20 cellular contexts compared by ENCODE assay signal in genomic region chr6:147689398-147689797, GRCh38.
DNase-seq lines count a peak whose midpoint lies in the region; ATAC-seq, FAIRE-seq and TF ChIP-seq lines count a peak whose summit lies in the region.
"Had no signal": no experiment of that assay in that cellular context is flagged by ENCODE, and none has a peak within 500 bp of the region (broad histone marks: within the 10 kb centered on the region; RNA-seq: fewer than 3 reads in every experiment).

No MANE protein-coding gene starts in this region.

- H3K4me3 ChIP-seq in endothelial cell of umbilical vein (replicated peaks in 1 of 3; ENCODE audit: insufficient read depth in 1 of 3, low read depth in 1 of 3, low read length in 3 of 3): no peak overlapping the region
- H3K4me3 ChIP-seq: SJSA1 had no signal

- no peak overlapping the region for H2AFZ ChIP-seq in endothelial cell of umbilical vein (ENCODE audit: low read depth, low read length)

- no peak overlapping the region for H3K9ac ChIP-seq in endothelial cell of umbilical vein (replicated peaks; ENCODE audit: extremely low read depth, insufficient read depth, low read length)

- TF ChIP-seq CTCF in endothelial cell of umbilical vein (IDR thresholded peaks at IDR 0.05; ENCODE audit: extremely low read depth in 1 of 2, insufficient read depth in 1 of 2, low read depth in 1 of 2, low read length in 2 of 2): no peak

- no peaks in the 10 kb centered on the region for H3K79me2 ChIP-seq in endothelial cell of umbilical vein (ENCODE audit: control insufficient read depth, insufficient read depth, low read length)

- no peaks in the 10 kb centered on the region for H3K9me1 ChIP-seq in endothelial cell of umbilical vein (replicated peaks; ENCODE audit: control insufficient read depth, extremely low read depth, insufficient read depth, low read length)

- H3K9me3 ChIP-seq in endothelial cell of umbilical vein (replicated peaks; ENCODE audit: control insufficient read depth, insufficient read depth, low read length): no peaks in the 10 kb centered on the region
- H3K9me3 ChIP-seq: SJSA1 had no signal

- DNase-seq in ELR (ENCODE audit: low read depth) (peak; percentile 79), NCI-H226 (peak; percentile 16), endothelial cell of umbilical vein (ENCODE audit: low read depth, low spot score) (peak; percentile 31), iris pigment epithelial cell (ENCODE audit: low read depth) (peak; percentile 20), epidermal melanocyte (ENCODE audit: insufficient read length, low spot score) (no peak), DMS53 (lab: John Stamatoyannopoulos, UW) (no peak), RCC 7860 (ENCODE audit: low spot score) (no peak)
- DNase-seq: CD4-positive, CD25-positive, alpha-beta regulatory T cell; DMS79; KG1; NCI-H1092; NCI-H1436 treated with DMSO at 0.1 percent for 48 hours; NCI-H2029; NCI-H2227 treated with DMSO at 0.1 percent for 48 hours; NCI-H510A treated with DMSO at 0.1 percent for 48 hours; NCI-H748 treated with DMSO at 0.1 percent for 48 hours had no signal

- CTCF ChIA-PET in endothelial cell of umbilical vein (lab: Charles Lee): interaction anchor here (2.2 kb wide), 1 partner anchor 9 kb away, joined by 6 read pairs; no protein-coding TSS in a partner anchor

- no peak for TF ChIP-seq POLR2A in endothelial cell of umbilical vein (IDR thresholded peaks at IDR 0.05; ENCODE audit: low read depth, low read length)

- peak overlapping the region; percentile 42 for H3K4me2 ChIP-seq in endothelial cell of umbilical vein (ENCODE audit: insufficient read depth, low read length)

- POLR2A ChIA-PET in endothelial cell of umbilical vein (lab: Charles Lee): no interaction called here

- intact Hi-C loops in endothelial cell of umbilical vein (cut with micrococcal nuclease): no loop called here

- BruUV-seq in endothelial cell of umbilical vein (replicated peaks; lab: Mats Ljungman, UMichigan): no TSS peak

- no peaks in the 10 kb centered on the region for H3K36me3 ChIP-seq in endothelial cell of umbilical vein (ENCODE audit: control insufficient read depth in 2 of 2, extremely low read depth in 1 of 2, insufficient read depth in 2 of 2, low read length in 2 of 2)
- H3K36me3 ChIP-seq: SJSA1 had no signal

- no peak overlapping the region for H3K27ac ChIP-seq in endothelial cell of umbilical vein (ENCODE audit: insufficient read depth, low read depth, low read length)
- H3K27ac ChIP-seq: SJSA1 had no signal

- FAIRE-seq in endothelial cell of umbilical vein (lab: Jason Lieb, UNC) (peak; percentile 31), RCC 7860 (lab: Jason Lieb, UNC) (no peak)
- FAIRE-seq: GM12892 had no signal

- no peaks in the 10 kb centered on the region for H3K27me3 ChIP-seq in endothelial cell of umbilical vein (ENCODE audit: control insufficient read depth in 2 of 2, insufficient read depth in 2 of 2, low read length in 2 of 2)
- H3K27me3 ChIP-seq: SJSA1 had no signal

- peaks cover 8% of the 10 kb centered on the region for H3K4me1 ChIP-seq in endothelial cell of umbilical vein (ENCODE audit: control insufficient read depth, extremely low read depth, insufficient read depth, low read length)
- H3K4me1 ChIP-seq: SJSA1 had no signal

- dilution Hi-C loops in endothelial cell of umbilical vein (cut with MboI; ENCODE audit: extremely low pct_ligation_motif_present, low sequenced_read_pairs): no loop called here

- no peaks in the 10 kb centered on the region for H4K20me1 ChIP-seq in endothelial cell of umbilical vein (replicated peaks; ENCODE audit: control insufficient read depth, extremely low read depth, insufficient read depth, low read length)

- no peak for ATAC-seq in GM19452 (IDR thresholded peaks at IDR 0.05; ENCODE audit: unreplicated experiment)
- ATAC-seq: Panc1 had no signal

TF ChIP-seq in endothelial cell of umbilical vein, 7 proteins besides CTCF, POLR2A, EP300 and RAD21:
- TF ChIP-seq MYC (IDR thresholded peaks at IDR 0.05; ENCODE audit: low read depth, low read length) (no peak), POLR2AphosphoS5 (IDR thresholded peaks at IDR 0.05; ENCODE audit: insufficient read depth, low read depth, low read length) (no peak), EZH2 (IDR thresholded peaks at IDR 0.05; ENCODE audit: borderline replicate concordance, low read depth, low read length, severe bottlenecking) (no peak), FOS (IDR thresholded peaks at IDR 0.05; ENCODE audit: borderline replicate concordance, insufficient read depth, low read length) (peak; percentile 62)
- TF ChIP-seq, protein P1, sequence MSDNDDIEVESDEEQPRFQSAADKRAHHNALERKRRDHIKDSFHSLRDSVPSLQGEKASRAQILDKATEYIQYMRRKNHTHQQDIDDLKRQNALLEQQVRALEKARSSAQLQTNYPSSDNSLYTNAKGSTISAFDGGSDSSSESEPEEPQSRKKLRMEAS (IDR thresholded peaks at IDR 0.05; ENCODE audit: insufficient read depth, insufficient read length): no peak

Comparison
In these comparisons a context has a peak if more than half of its experiments do, and no peak if none do; other contexts are left out.
1. DNase-seq: peak in ELR (single experiment), NCI-H226 (single experiment), endothelial cell of umbilical vein (single experiment) and iris pigment epithelial cell (single experiment); none in epidermal melanocyte (single experiment), DMS53 (single experiment) and RCC 7860 (single experiment).